Comparison of ENCODE assay signal across 15 cellular contexts in the genomic region with DNA sequence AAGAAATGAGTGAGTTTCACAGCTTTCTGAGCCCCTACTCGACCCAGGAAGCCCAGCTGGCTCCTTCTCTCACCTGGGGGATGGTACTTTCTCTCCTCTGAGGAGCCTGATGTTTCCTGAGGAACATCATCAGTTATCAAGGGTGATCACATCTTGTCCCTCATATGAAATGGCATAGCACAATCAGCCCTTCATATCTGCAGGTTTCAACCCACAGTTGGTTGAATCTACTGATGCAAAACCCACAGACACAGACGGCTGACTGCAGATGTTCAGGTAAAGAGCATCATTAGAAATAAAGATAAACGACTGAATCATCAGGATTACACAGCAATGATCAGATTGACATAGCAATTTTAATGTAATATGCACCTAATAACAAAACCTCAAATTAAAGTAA.
DNase-seq lines count a peak whose midpoint lies in the region; ATAC-seq, FAIRE-seq and TF ChIP-seq lines count a peak whose summit lies in the region.
"Had no signal": no experiment of that assay in that cellular context is flagged by ENCODE, and none has a peak within 500 bp of the region (broad histone marks: within the 10 kb centered on the region; RNA-seq: fewer than 3 reads in every experiment).

No MANE protein-coding gene starts in this region.

- ATAC-seq in GM19328 (IDR thresholded peaks at IDR 0.05; ENCODE audit: unreplicated experiment) = peak; percentile 82
- peak; percentile 93 for ATAC-seq in HG03354 (IDR thresholded peaks at IDR 0.05; ENCODE audit: poor library complexity, severe bottlenecking, unreplicated experiment)
- ATAC-seq in stimulated activated memory B cell treated with anti-CD40 and anti-IgM and Interleukin-4, amounts not matched to agents 10 μg/mL and 1 μg/mL and 100 μg/mL, for 72 hours = peak; percentile 70
- ATAC-seq: activated CD4-positive, alpha-beta T cell treated with anti-CD3 and anti-CD28 coated beads for 36 hours; activated T-helper 17 cell treated with anti-CD3 and anti-CD28 coated beads, Interleukin-2, amount 50 U/mL, for 72 hours had no signal

- TF ChIP-seq POLR2A in H54 (IDR thresholded peaks at IDR 0.05; ENCODE audit: low read depth, low read length) = no peak

- H3K36me3 Mint-ChIP-seq in stimulated activated memory B cell treated with anti-CD40 and anti-IgM and Interleukin-4, amounts not matched to agents 10 μg/mL and 1 μg/mL and 100 μg/mL, for 72 hours = no peaks in the 10 kb centered on the region
- H3K36me3 Mint-ChIP-seq in activated T-cell treated with anti-CD3 and anti-CD28 coated beads, Interleukin-2, amount 50 U/mL, for 24 hours (ENCODE audit: low read depth) = no peaks in the 10 kb centered on the region
- H3K36me3 Mint-ChIP-seq: CD14-positive monocyte had no signal

- FAIRE-seq in H54 (lab: Jason Lieb, UNC) = peak; percentile 11

- no peak overlapping the region for H3K4me3 Mint-ChIP-seq in stimulated activated memory B cell treated with anti-CD40 and anti-IgM and Interleukin-4, amounts not matched to agents 10 μg/mL and 1 μg/mL and 100 μg/mL, for 72 hours
- H3K4me3 Mint-ChIP-seq in activated T-cell treated with anti-CD3 and anti-CD28 coated beads, Interleukin-2, amount 50 U/mL, for 24 hours = no peak overlapping the region
- H3K4me3 Mint-ChIP-seq: activated CD4-positive, alpha-beta T cell treated with anti-CD3 and anti-CD28 coated beads for 36 hours; activated T-helper 17 cell treated with anti-CD3 and anti-CD28 coated beads, Interleukin-2, amount 50 U/mL, for 72 hours; CD14-positive monocyte had no signal

- DNase-seq in H54 (ENCODE audit: insufficient read length, low spot score) = no peak
- no peak for DNase-seq in NOMO-1 treated with dmso at 0.1 percent for 144 hours (lab: John Stamatoyannopoulos, UW; ENCODE audit: unreplicated experiment)
- DNase-seq in A172 (ENCODE audit: low spot score) = no peak
- no peak for DNase-seq in activated T-cell treated with anti-CD3 and anti-CD28 coated beads, Interleukin-2, amount 50 U/mL, for 24 hours
- no peak for DNase-seq in posterior vena cava (ENCODE audit: low spot score)
- DNase-seq: activated CD4-positive, alpha-beta T cell treated with anti-CD3 and anti-CD28 coated beads for 36 hours; aorta; MV-4-11; NCI-H226; SW 1271 had no signal

- H3K9me3 Mint-ChIP-seq in stimulated activated memory B cell treated with anti-CD40 and anti-IgM and Interleukin-4, amounts not matched to agents 10 μg/mL and 1 μg/mL and 100 μg/mL, for 72 hours = peaks cover 5% of the 10 kb centered on the region
- no peaks in the 10 kb centered on the region for H3K9me3 Mint-ChIP-seq in activated T-cell treated with anti-CD3 and anti-CD28 coated beads, Interleukin-2, amount 50 U/mL, for 24 hours

- peaks cover 14% of the 10 kb centered on the region for H3K4me1 Mint-ChIP-seq in stimulated activated memory B cell treated with anti-CD40 and anti-IgM and Interleukin-4, amounts not matched to agents 10 μg/mL and 1 μg/mL and 100 μg/mL, for 72 hours
- H3K4me1 Mint-ChIP-seq in activated T-cell treated with anti-CD3 and anti-CD28 coated beads, Interleukin-2, amount 50 U/mL, for 24 hours (ENCODE audit: low read depth) = no peaks in the 10 kb centered on the region
- H3K4me1 Mint-ChIP-seq: activated CD4-positive, alpha-beta T cell treated with anti-CD3 and anti-CD28 coated beads for 36 hours; activated T-helper 17 cell treated with anti-CD3 and anti-CD28 coated beads, Interleukin-2, amount 50 U/mL, for 72 hours; CD14-positive monocyte had no signal

- H3K27ac Mint-ChIP-seq in stimulated activated memory B cell treated with anti-CD40 and anti-IgM and Interleukin-4, amounts not matched to agents 10 μg/mL and 1 μg/mL and 100 μg/mL, for 72 hours = no peak overlapping the region
- no peak overlapping the region for H3K27ac Mint-ChIP-seq in activated T-cell treated with anti-CD3 and anti-CD28 coated beads, Interleukin-2, amount 50 U/mL, for 24 hours
- H3K27ac Mint-ChIP-seq: activated CD4-positive, alpha-beta T cell treated with anti-CD3 and anti-CD28 coated beads for 36 hours; activated T-helper 17 cell treated with anti-CD3 and anti-CD28 coated beads, Interleukin-2, amount 50 U/mL, for 72 hours; CD14-positive monocyte had no signal

- intact Hi-C loops in posterior vena cava (cut with DNase I) = no loop called here

- peaks cover 44% of the 10 kb centered on the region for H3K27me3 Mint-ChIP-seq in stimulated activated memory B cell treated with anti-CD40 and anti-IgM and Interleukin-4, amounts not matched to agents 10 μg/mL and 1 μg/mL and 100 μg/mL, for 72 hours
- H3K27me3 Mint-ChIP-seq in activated T-cell treated with anti-CD3 and anti-CD28 coated beads, Interleukin-2, amount 50 U/mL, for 24 hours = no peaks in the 10 kb centered on the region
- H3K27me3 Mint-ChIP-seq: activated CD4-positive, alpha-beta T cell treated with anti-CD3 and anti-CD28 coated beads for 36 hours; activated T-helper 17 cell treated with anti-CD3 and anti-CD28 coated beads, Interleukin-2, amount 50 U/mL, for 72 hours had no signal
